ENCODE assay signal across 26 cellular contexts in the genomic region with DNA sequence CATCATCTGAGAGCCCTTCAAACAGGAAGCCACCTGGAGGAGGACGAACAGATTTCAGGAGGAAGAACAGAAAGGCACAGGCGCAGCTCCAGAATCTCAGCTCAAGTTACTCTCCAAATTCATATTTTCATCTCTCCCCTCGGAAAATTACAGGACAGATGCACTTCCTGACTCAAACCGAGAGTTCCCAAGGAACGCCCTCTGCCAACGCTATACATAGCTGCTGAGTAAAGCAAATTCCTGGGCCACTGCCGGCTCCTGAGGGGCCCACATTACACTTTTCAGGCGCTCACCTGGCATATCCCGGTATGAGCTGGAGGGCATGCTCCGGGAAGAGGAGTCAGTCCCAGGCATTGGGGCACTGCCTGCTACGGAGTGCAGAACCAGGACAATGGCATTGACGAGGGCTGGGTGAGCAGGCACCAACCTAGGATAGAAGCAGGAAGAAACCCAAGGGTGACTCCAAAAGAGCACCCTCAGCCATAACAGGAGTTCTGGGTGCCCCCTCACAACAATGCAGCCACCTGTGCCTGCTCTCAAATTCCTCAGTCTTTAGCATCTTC. TPM values are rescaled to one million over a fixed set of nuclear protein-coding genes. Genes with fewer than 3 reads are reported as not detected.
DNase-seq lines count a peak whose midpoint lies in the region; FAIRE-seq and TF ChIP-seq lines count a peak whose summit lies in the region.
"Had no signal": no experiment of that assay in that cellular context is flagged by ENCODE, and none has a peak within 500 bp of the region (broad histone marks: within the 10 kb centered on the region; RNA-seq: fewer than 3 reads in every experiment).

No MANE protein-coding gene starts in this region.

- peak; percentile 43 for FAIRE-seq in bronchial epithelial cell (lab: Jason Lieb, UNC)
- FAIRE-seq: HTR-8/SVneo, K562 had no signal

- H3K9me3 Mint-ChIP-seq in activated T-helper 1 cell treated with anti-CD3 and anti-CD28 coated beads, Interleukin-12 subunit alpha, Interleukin-12 subunit beta, Interleukin-2, Interleukin-4 antibody, amounts not matched to agents 30 ng/mL and 10 ng/mL and 1 ng/mL, durations not matched to agents 14 hours and 24 hours and 36 hours = no peaks in the 10 kb centered on the region
- H3K9me3 Mint-ChIP-seq: CD8-positive, alpha-beta T cell; H9 had no signal

- TF ChIP-seq CTCF in bronchial epithelial cell (IDR thresholded peaks at IDR 0.05; ENCODE audit: insufficient read depth, low read length, severe bottlenecking) (no peak), dorsolateral prefrontal cortex (IDR thresholded peaks at IDR 0.05 in 54 of 56, conservative IDR thresholded peaks at IDR 0.05 in 2 of 56; ENCODE audit: low read depth in 1 of 56, partially characterized antibody in 56 of 56) (no peak)

- H3K36me3 Mint-ChIP-seq in activated T-helper 1 cell treated with anti-CD3 and anti-CD28 coated beads, Interleukin-12 subunit alpha, Interleukin-12 subunit beta, Interleukin-2, Interleukin-4 antibody, amounts not matched to agents 30 ng/mL and 10 ng/mL and 1 ng/mL, durations not matched to agents 14 hours and 24 hours and 36 hours (ENCODE audit: low read depth) = peaks cover 40% of the 10 kb centered on the region

- peaks cover 11% of the 10 kb centered on the region for H3K36me3 ChIP-seq in bronchial epithelial cell (ENCODE audit: control insufficient read depth, insufficient read depth, low read length)

- no peaks in the 10 kb centered on the region for H3K27me3 Mint-ChIP-seq in activated T-helper 1 cell treated with anti-CD3 and anti-CD28 coated beads, Interleukin-12 subunit alpha, Interleukin-12 subunit beta, Interleukin-2, Interleukin-4 antibody, amounts not matched to agents 30 ng/mL and 10 ng/mL and 1 ng/mL, durations not matched to agents 14 hours and 24 hours and 36 hours (ENCODE audit: insufficient read depth)

- H3K27ac Mint-ChIP-seq in activated T-helper 1 cell treated with anti-CD3 and anti-CD28 coated beads, Interleukin-12 subunit alpha, Interleukin-12 subunit beta, Interleukin-2, Interleukin-4 antibody, amounts not matched to agents 30 ng/mL and 10 ng/mL and 1 ng/mL, durations not matched to agents 14 hours and 24 hours and 36 hours = no peak overlapping the region
- H3K27ac Mint-ChIP-seq: CD8-positive, alpha-beta T cell; H9 had no signal

- H3K27me3 ChIP-seq in bronchial epithelial cell (ENCODE audit: control insufficient read depth, insufficient read depth, low read length) (no peaks in the 10 kb centered on the region), dorsolateral prefrontal cortex (no peaks in the 10 kb centered on the region)
- H3K27me3 ChIP-seq: SJCRH30 had no signal

- H3K4me1 Mint-ChIP-seq in activated T-helper 1 cell treated with anti-CD3 and anti-CD28 coated beads, Interleukin-12 subunit alpha, Interleukin-12 subunit beta, Interleukin-2, Interleukin-4 antibody, amounts not matched to agents 30 ng/mL and 10 ng/mL and 1 ng/mL, durations not matched to agents 14 hours and 24 hours and 36 hours (ENCODE audit: low read depth) = peaks cover 22% of the 10 kb centered on the region

- H3K4me3 Mint-ChIP-seq in activated T-helper 1 cell treated with anti-CD3 and anti-CD28 coated beads, Interleukin-12 subunit alpha, Interleukin-12 subunit beta, Interleukin-2, Interleukin-4 antibody, amounts not matched to agents 30 ng/mL and 10 ng/mL and 1 ng/mL, durations not matched to agents 14 hours and 24 hours and 36 hours = no peak overlapping the region
- H3K4me3 Mint-ChIP-seq: CD8-positive, alpha-beta T cell; H9 had no signal

- intact Hi-C loops in dorsolateral prefrontal cortex (cut with DNase I) (no loop called here), posterior vena cava (cut with DNase I) (no loop called here)
- intact Hi-C loops in activated T-helper 1 cell treated with anti-CD3 and anti-CD28 coated beads, Interleukin-12 subunit alpha, Interleukin-12 subunit beta, Interleukin-2, Interleukin-4 antibody, amounts not matched to agents 30 ng/mL and 10 ng/mL and 1 ng/mL, durations not matched to agents 14 hours and 24 hours and 36 hours (cut with micrococcal nuclease) = no loop called here

- no peak for DNase-seq in bronchial epithelial cell (ENCODE audit: low read depth)
- peak in 5 of 10 donors; percentile 55 to 80 (median 72) for DNase-seq in dorsolateral prefrontal cortex
- DNase-seq in posterior vena cava (ENCODE audit: low spot score) = peak; percentile 64
- DNase-seq in NCI-H82 (lab: John Stamatoyannopoulos, UW) = no peak
- DNase-seq in DMS79 (lab: John Stamatoyannopoulos, UW) = no peak
- no peak for DNase-seq in NCI-H748 (lab: John Stamatoyannopoulos, UW; ENCODE audit: unreplicated experiment)
- no peak for DNase-seq in activated T-helper 1 cell treated with anti-CD3 and anti-CD28 coated beads, Interleukin-12 subunit alpha, Interleukin-12 subunit beta, Interleukin-2, Interleukin-4 antibody, amounts not matched to agents 30 ng/mL and 10 ng/mL and 1 ng/mL, durations not matched to agents 14 hours and 24 hours and 36 hours (ENCODE audit: low spot score)
- DNase-seq: CD8-positive, alpha-beta T cell; DMS 273 treated with DMSO at 0.1 percent for 48 hours; DMS79 treated with DMSO at 0.1 percent for 48 hours; GM23248; H9; Kasumi-1; NCI-H1092 treated with DMSO at 0.1 percent for 48 hours; NCI-H1436; NCI-H187; NCI-H2081 treated with DMSO at 0.1 percent for 48 hours; NCI-H2171 treated with DMSO at 0.1 percent for 48 hours; NCI-H524; NCI-H774; NK-92 treated with Interleukin-12 subunit alpha and Interleukin-12 subunit beta, amount 100 ng/mL, for 24 hours; PC-9; SJCRH30 had no signal

- H3K4me3 ChIP-seq in bronchial epithelial cell (ENCODE audit: low read depth, low read length) (no peak overlapping the region), dorsolateral prefrontal cortex (no peak overlapping the region)
- H3K4me3 ChIP-seq: GM23248, K562, PC-9, SJCRH30 had no signal

- H3K27ac ChIP-seq in dorsolateral prefrontal cortex = peak overlapping the region in 57 of 59 donors; percentile 20 to 91 (median 76)
- H3K27ac ChIP-seq: C4-2B, GM23248, PC-9, SJCRH30 had no signal

RNA-seq across cellular contexts. Expression of gene UBL7, which starts 11.2 kb away (rescaled TPM):
- total RNA-seq in bronchial epithelial cell (21.6 and 22.1 TPM in 2 replicates), dorsolateral prefrontal cortex (100 to 1,000 TPM in 1 of 120 experiments, 10 to 100 TPM in 119; 46.8 to 107 (median 78.1) TPM), posterior vena cava (10 to 100 TPM; 24.8 to 25.9 TPM)
- total RNA-seq in activated T-helper 1 cell treated with anti-CD3 and anti-CD28 coated beads, Interleukin-12 subunit alpha, Interleukin-12 subunit beta, Interleukin-2, Interleukin-4 antibody, amounts not matched to agents 30 ng/mL and 10 ng/mL and 1 ng/mL, durations not matched to agents 14 hours and 24 hours and 36 hours = 55.4 and 56.0 TPM in 2 replicates

RNA-seq across cellular contexts. Expression of gene SEMA7A, which starts 16.0 kb away (rescaled TPM):
- 4.0 and 5.3 TPM in 2 replicates for total RNA-seq in bronchial epithelial cell
- 100 to 1,000 TPM in 2 of 120 experiments, 10 to 100 TPM in 118; 34.1 to 116 (median 63.6) TPM for total RNA-seq in dorsolateral prefrontal cortex
- 1 to 10 TPM; 1.2 to 2.0 TPM for total RNA-seq in posterior vena cava
- total RNA-seq in activated T-helper 1 cell treated with anti-CD3 and anti-CD28 coated beads, Interleukin-12 subunit alpha, Interleukin-12 subunit beta, Interleukin-2, Interleukin-4 antibody, amounts not matched to agents 30 ng/mL and 10 ng/mL and 1 ng/mL, durations not matched to agents 14 hours and 24 hours and 36 hours = 102 TPM in 2 replicates
